In genomic region chr21:41639766-41640165, GRCh38 we compare ENCODE assay signal across 21 cellular contexts.
"Had no signal": no experiment of that assay in that cellular context is flagged by ENCODE, and none has a peak within 500 bp of the region (broad histone marks: within the 10 kb centered on the region; RNA-seq: fewer than 3 reads in every experiment).

No MANE protein-coding gene starts in this region.

- H3K9me3 ChIP-seq: thoracic aorta, transverse colon, vagina had no signal

- H3K27ac ChIP-seq: stomach, vagina had no signal

- DNase-seq: cortex of kidney; dorsolateral prefrontal cortex; effector CD8-positive, alpha-beta T cell; foreskin melanocyte; hippocampal formation; left colon; left ventricle myocardium superior; mesenchymal stem cell; naive B cell; nucleus accumbens; sigmoid colon; stimulated activated CD4-positive, alpha-beta T cell treated with anti-CD3 and anti-CD28 coated beads, Interleukin-2, amount 100 ng/mL, for 24 hours; stimulated activated CD4-positive, alpha-beta T cell treated with anti-CD3 and anti-CD28 coated beads, Interleukin-4, amount 100 ng/mL, for 4 hours; stimulated activated naive CD4-positive, alpha-beta T cell; stomach; substantia nigra; transverse colon had no signal

- H3K4me3 ChIP-seq: dorsolateral prefrontal cortex, lung, sigmoid colon, skin epidermis, stomach, thoracic aorta, transverse colon, vagina had no signal

- H3K36me3 ChIP-seq: sigmoid colon, stomach, thoracic aorta, transverse colon, vagina had no signal

- ATAC-seq: left colon, left ventricle myocardium superior had no signal

- H3K4me1 Mint-ChIP-seq: naive B cell had no signal

- H3K27me3 ChIP-seq: dorsolateral prefrontal cortex, sigmoid colon, vagina had no signal
